Comparison of ENCODE assay signal across 8 cellular contexts in genomic region chr1:16351449-16351993, GRCh38. TPM values are rescaled to one million over a fixed set of nuclear protein-coding genes. Genes with fewer than 3 reads are reported as not detected.
DNase-seq lines count a peak whose midpoint lies in the region; ATAC-seq, FAIRE-seq and TF ChIP-seq lines count a peak whose summit lies in the region.

No MANE protein-coding gene starts in this region.

- H3K79me2 ChIP-seq in KMS-11 (ENCODE audit: insufficient read depth, low read depth) (peaks cover 55% of the 10 kb centered on the region), astrocyte (ENCODE audit: insufficient read depth, low read length) (peaks cover 58% of the 10 kb centered on the region)

- no peaks in the 10 kb centered on the region for H3K27me3 ChIP-seq in CD4-positive, alpha-beta memory T cell (ENCODE audit: insufficient read depth, low read length)
- H3K27me3 ChIP-seq in KMS-11 (ENCODE audit: insufficient read depth, low read depth) = no peaks in the 10 kb centered on the region
- no peaks in the 10 kb centered on the region for H3K27me3 ChIP-seq in astrocyte (ENCODE audit: insufficient read depth, low read length)
- H3K27me3 ChIP-seq in spleen (replicated peaks in 1 of 7) = no peaks in the 10 kb centered on the region

- no peaks in the 10 kb centered on the region for H3K9me3 Mint-ChIP-seq in CD4-positive, alpha-beta memory T cell
- H3K9me3 Mint-ChIP-seq in astrocyte (ENCODE audit: unreplicated experiment) = no peaks in the 10 kb centered on the region

- no peaks in the 10 kb centered on the region for H4K20me1 ChIP-seq in KMS-11 (ENCODE audit: insufficient read depth)
- peaks cover 44% of the 10 kb centered on the region for H4K20me1 ChIP-seq in astrocyte (ENCODE audit: insufficient read depth, low read length)

- H3K4me3 Mint-ChIP-seq in CD4-positive, alpha-beta memory T cell = peak overlapping the region; percentile 89 to 97 (median 96)
- peak overlapping the region; percentile 93 for H3K4me3 Mint-ChIP-seq in astrocyte (ENCODE audit: unreplicated experiment)

- intact Hi-C loops in CD4-positive, alpha-beta memory T cell (cut with micrococcal nuclease) = loop anchor here (5.0 kb wide), 2 partner anchors 91 to 144 kb away; partner anchors contain the start of gene NECAP2
- intact Hi-C loops in spleen (cut with DNase I; ENCODE audit: low total_unique reads) = loop anchor here (10.0 kb wide), 1 partner anchor 107 kb away; no protein-coding TSS in a partner anchor

- ATAC-seq in HG03342 (IDR thresholded peaks at IDR 0.05; ENCODE audit: unreplicated experiment) = no peak

- peak overlapping the region; percentile 95 for H3K27ac ChIP-seq in CD4-positive, alpha-beta memory T cell (ENCODE audit: low read depth, low read length)
- H3K27ac ChIP-seq in KMS-11 = peak overlapping the region; percentile 52
- peak overlapping the region; percentile 85 for H3K27ac ChIP-seq in astrocyte (ENCODE audit: low read depth, low read length)
- peak overlapping the region; percentile 83 to 98 (median 93) for H3K27ac ChIP-seq in spleen

- DNase-seq in CD4-positive, alpha-beta memory T cell = peak in 1 of 5 donors; percentile 10
- no peak for DNase-seq in astrocyte (ENCODE audit: low read depth)
- peak; percentile 41 for DNase-seq in iris pigment epithelial cell (ENCODE audit: low read depth)
- DNase-seq in spleen = no peak
- DNase-seq in activated CD4-positive, CD25-positive, alpha-beta regulatory T cell treated with anti-CD3 and anti-CD28 coated beads, Interleukin-2, amount 50 U/mL, for 72 hours = no peak
- no peak for DNase-seq in activated gamma-delta T cell (lab: John Stamatoyannopoulos, UW)

- H3K27me3 Mint-ChIP-seq in CD4-positive, alpha-beta memory T cell = no peaks in the 10 kb centered on the region
- no peaks in the 10 kb centered on the region for H3K27me3 Mint-ChIP-seq in astrocyte (ENCODE audit: low read depth, unreplicated experiment)

- TF ChIP-seq CTCF in KMS-11 (conservative IDR thresholded peaks at IDR 0.05; ENCODE audit: low read depth, low read length) = no peak
- TF ChIP-seq CTCF in astrocyte (IDR thresholded peaks at IDR 0.05; ENCODE audit: insufficient read depth, low read depth, low read length) = no peak
- TF ChIP-seq CTCF in spleen (IDR thresholded peaks at IDR 0.05 in 8 of 11, conservative IDR thresholded peaks at IDR 0.05 in 3 of 11) = no peak

- FAIRE-seq in astrocyte (lab: Jason Lieb, UNC) = peak; percentile 34

- H3K27ac Mint-ChIP-seq in CD4-positive, alpha-beta memory T cell = peak overlapping the region; percentile 83 to 98 (median 95)
- H3K27ac Mint-ChIP-seq in astrocyte (ENCODE audit: unreplicated experiment) = peak overlapping the region; percentile 82

- H3K9ac ChIP-seq in KMS-11 (peak overlapping the region; percentile 75; the same call in 1 of the 2 replicates), astrocyte (ENCODE audit: low read length) (peak overlapping the region; percentile 94)

- H2AFZ ChIP-seq in KMS-11 (ENCODE audit: low read depth) (peak overlapping the region; percentile 99), astrocyte (ENCODE audit: low read depth, low read length) (peak overlapping the region; percentile 99)

- peaks cover 44% of the 10 kb centered on the region for H3K4me1 ChIP-seq in CD4-positive, alpha-beta memory T cell (ENCODE audit: insufficient read depth, low read length)
- H3K4me1 ChIP-seq in KMS-11 (ENCODE audit: low read depth, poor library complexity, severe bottlenecking) (peaks cover 24% of the 10 kb centered on the region), astrocyte (ENCODE audit: insufficient read depth, low read length) (peaks cover 22% of the 10 kb centered on the region), spleen (peaks cover 23 to 64% (median 45%) of the 10 kb centered on the region in 6 donors)

- H3K4me3 ChIP-seq in CD4-positive, alpha-beta memory T cell (ENCODE audit: low read length in 2 of 2) = peak overlapping the region; percentile 88 to 90
- H3K4me3 ChIP-seq in KMS-11 (IDR thresholded peaks at IDR 0.05; ENCODE audit: insufficient read depth, low read depth, low read length) = peak overlapping the region; percentile 67
- H3K4me3 ChIP-seq in astrocyte (ENCODE audit: insufficient read depth, low read depth, low read length) = peak overlapping the region; percentile 75
- peak overlapping the region; percentile 75 to 95 (median 80) for H3K4me3 ChIP-seq in spleen

- H3K36me3 Mint-ChIP-seq in CD4-positive, alpha-beta memory T cell = peaks cover 0 to 9% of the 10 kb centered on the region in 2 donors
- no peaks in the 10 kb centered on the region for H3K36me3 Mint-ChIP-seq in astrocyte (ENCODE audit: low read depth, unreplicated experiment)

- 0 to 2% (median 1%) methylated on average over 19 to 20 of the region's 20 CpGs for WGBS in spleen, 5 donors

- H3K4me1 Mint-ChIP-seq in CD4-positive, alpha-beta memory T cell = peaks cover 17 to 37% (median 30%) of the 10 kb centered on the region in 4 donors
- peaks cover 19% of the 10 kb centered on the region for H3K4me1 Mint-ChIP-seq in astrocyte (ENCODE audit: low read depth, unreplicated experiment)

- H3K36me3 ChIP-seq in CD4-positive, alpha-beta memory T cell (ENCODE audit: insufficient read depth, low read length) = no peaks in the 10 kb centered on the region
- H3K36me3 ChIP-seq in KMS-11 (ENCODE audit: insufficient read depth) = no peaks in the 10 kb centered on the region
- H3K36me3 ChIP-seq in astrocyte (ENCODE audit: insufficient read depth, low read length) = no peaks in the 10 kb centered on the region
- H3K36me3 ChIP-seq in spleen = peaks cover 0 to 5% (median 0%) of the 10 kb centered on the region in 6 donors

- peak overlapping the region; percentile 86 for H3K4me2 ChIP-seq in KMS-11
- peak overlapping the region; percentile 88 for H3K4me2 ChIP-seq in astrocyte (ENCODE audit: low read length)

- CTCF ChIA-PET in CD4-positive, alpha-beta memory T cell (lab: Charles Lee; ENCODE audit: partially characterized antibody) = interaction anchor here (0.6 to 12.0 kb wide), 4 partner anchors 13 to 99 kb away, joined by 3 to 121 read pairs (median 4); partner anchors contain the start of gene SZRD1

- H3K9me3 ChIP-seq in CD4-positive, alpha-beta memory T cell (ENCODE audit: control insufficient read depth in 1 of 2, low read length in 2 of 2) = no peaks in the 10 kb centered on the region
- H3K9me3 ChIP-seq in astrocyte (ENCODE audit: insufficient read depth, low read depth, low read length) (no peaks in the 10 kb centered on the region), spleen (no peaks in the 10 kb centered on the region)

- no peak for TF ChIP-seq POLR2A in spleen (IDR thresholded peaks at IDR 0.05)

- POLR2A ChIA-PET in CD4-positive, alpha-beta memory T cell (lab: Charles Lee; ENCODE audit: partially characterized antibody) = interaction anchor here (0.6 to 3.0 kb wide), 13 partner anchors 10 to 553 kb away, joined by 3 to 27 read pairs (median 3); partner anchors contain the start of genes NECAP2, SZRD1 and ZBTB17

RNA-seq across cellular contexts. Expression of gene FBXO42, which starts 0.8 kb away (rescaled TPM):
- total RNA-seq in CD4-positive, alpha-beta memory T cell = 10 to 100 TPM; 21.6 to 25.6 TPM
- 10 to 100 TPM; 18.2 to 22.7 TPM for polyA plus RNA-seq in CD4-positive, alpha-beta memory T cell
- total RNA-seq in astrocyte = 25.6 and 27.9 TPM in 2 replicates
- total RNA-seq in spleen = 10 to 100 TPM; 18.7 to 30.2 (median 23.7) TPM
- 10 to 100 TPM in 1 of 3 donors, 1 to 10 TPM in 2; 8.6 to 12.4 (median 9.9) TPM for polyA plus RNA-seq in spleen

RNA-seq across cellular contexts. Expression of gene SZRD1, which starts 15.5 kb away (rescaled TPM):
- 10 to 100 TPM; 79.1 to 81.0 TPM for total RNA-seq in CD4-positive, alpha-beta memory T cell
- polyA plus RNA-seq in CD4-positive, alpha-beta memory T cell = 10 to 100 TPM; 41.6 to 56.7 TPM
- total RNA-seq in astrocyte = 152 and 165 TPM in 2 replicates
- 100 to 1,000 TPM in 4 of 7 donors, 10 to 100 TPM in 3; 68.9 to 129 (median 103) TPM for total RNA-seq in spleen
- polyA plus RNA-seq in spleen = 10 to 100 TPM; 37.8 to 84.1 (median 53.8) TPM
